23 cellular contexts compared by ENCODE assay signal in the genomic region with DNA sequence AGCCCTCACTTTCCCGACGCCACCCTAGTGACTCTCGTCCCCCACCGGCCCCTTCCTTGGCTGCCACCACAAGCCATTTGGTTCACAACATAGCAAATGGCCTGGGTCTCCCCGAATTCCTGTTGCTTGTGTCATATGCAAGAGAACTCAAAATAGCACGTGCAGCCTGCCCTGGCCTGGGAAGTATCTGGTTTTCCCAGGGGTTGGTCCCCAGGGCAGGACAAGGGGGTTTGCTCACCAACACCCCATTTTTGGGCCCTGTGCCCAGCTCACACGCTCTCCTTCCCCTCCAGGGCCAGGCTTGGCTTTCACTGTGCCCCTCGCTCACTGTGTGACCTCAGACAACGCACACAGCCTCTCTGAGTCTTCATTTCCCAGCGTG. TPM values are rescaled to one million over a fixed set of nuclear protein-coding genes. Genes with fewer than 3 reads are reported as not detected.
DNase-seq lines count a peak whose midpoint lies in the region; ATAC-seq and TF ChIP-seq lines count a peak whose summit lies in the region.
"Had no signal": no experiment of that assay in that cellular context is flagged by ENCODE, and none has a peak within 500 bp of the region (broad histone marks: within the 10 kb centered on the region; RNA-seq: fewer than 3 reads in every experiment).

No MANE protein-coding gene starts in this region.

- H3K36me3 ChIP-seq in Peyer's patch: no peaks in the 10 kb centered on the region
- no peaks in the 10 kb centered on the region for H3K36me3 ChIP-seq in thyroid gland
- no peaks in the 10 kb centered on the region for H3K36me3 ChIP-seq in smooth muscle cell (ENCODE audit: low read depth)
- H3K36me3 ChIP-seq: BE2C, brain microvascular endothelial cell, gastrocnemius medialis, HAP-1 had no signal

- ATAC-seq in GM18909 (IDR thresholded peaks at IDR 0.05; ENCODE audit: poor library complexity, unreplicated experiment) (no peak), GM18868 (IDR thresholded peaks at IDR 0.05; ENCODE audit: unreplicated experiment) (no peak)
- ATAC-seq: gastrocnemius medialis had no signal

- H4K20me1 ChIP-seq in smooth muscle cell (ENCODE audit: low read depth): no peaks in the 10 kb centered on the region

- TF ChIP-seq CTCF in Peyer's patch (IDR thresholded peaks at IDR 0.05) (no peak), foreskin fibroblast (IDR thresholded peaks at IDR 0.05; ENCODE audit: low read depth, low read length) (no peak), nephron (IDR thresholded peaks at IDR 0.05; ENCODE audit: unreplicated experiment in 3 of 3) (no peak), thyroid gland (IDR thresholded peaks at IDR 0.05) (no peak), smooth muscle cell (IDR thresholded peaks at IDR 0.05; ENCODE audit: borderline replicate concordance, insufficient read depth, poor library complexity, severe bottlenecking) (no peak)

- H3K4me1 Mint-ChIP-seq in nephron: peaks cover 19% of the 10 kb centered on the region
- H3K4me1 Mint-ChIP-seq: immature natural killer cell had no signal

- no peaks in the 10 kb centered on the region for H3K79me2 ChIP-seq in smooth muscle cell (ENCODE audit: low read depth)

- 60 to 70% methylated on average over 10 of the region's 10 CpGs for WGBS in thyroid gland, 2 donors
- WGBS in smooth muscle cell (ENCODE audit: low lambda C conversion rate): 93% methylated on average over 10 of the region's 10 CpGs

- H3K4me1 ChIP-seq in Peyer's patch: no peaks in the 10 kb centered on the region
- H3K4me1 ChIP-seq in thyroid gland: peaks cover 3 to 17% of the 10 kb centered on the region in 2 donors
- no peaks in the 10 kb centered on the region for H3K4me1 ChIP-seq in smooth muscle cell (ENCODE audit: low read depth)
- H3K4me1 ChIP-seq: gastrocnemius medialis had no signal

- no peak for DNase-seq in Peyer's patch
- DNase-seq in foreskin fibroblast: peak; percentile 28 to 58
- no peak for DNase-seq in thyroid gland
- no peak for DNase-seq in NCI-H146 (lab: John Stamatoyannopoulos, UW)
- DNase-seq in smooth muscle cell (lab: John Stamatoyannopoulos, UW; ENCODE audit: unreplicated experiment): no peak
- DNase-seq: activated B cell treated with CpG ODN at 0.5 μM for 24 hours; activated naive CD4-positive, alpha-beta T cell; BE2C; brain microvascular endothelial cell; DMS153; effector CD8-positive, alpha-beta T cell; gastrocnemius medialis; immature natural killer cell; midbrain; NCI-H1048; NCI-H2107 had no signal

- peak overlapping the region; percentile 10 to 74 (median 52) for H3K27ac ChIP-seq in Peyer's patch
- peak overlapping the region in 2 of 3 donors; percentile 53 to 57 for H3K27ac ChIP-seq in thyroid gland
- H3K27ac ChIP-seq in smooth muscle cell (ENCODE audit: low read depth): no peak overlapping the region
- H3K27ac ChIP-seq: brain microvascular endothelial cell, RWPE1 had no signal

- TF ChIP-seq POLR2A in Peyer's patch (IDR thresholded peaks at IDR 0.05) (no peak), thyroid gland (IDR thresholded peaks at IDR 0.05) (no peak)

- H3K27me3 ChIP-seq in Peyer's patch: no peaks in the 10 kb centered on the region
- H3K27me3 ChIP-seq in thyroid gland: no peaks in the 10 kb centered on the region
- H3K27me3 ChIP-seq in smooth muscle cell (ENCODE audit: low read depth): no peaks in the 10 kb centered on the region
- H3K27me3 ChIP-seq: BE2C had no signal

- peak overlapping the region; percentile 34 to 62 (median 35) for H3K27ac Mint-ChIP-seq in nephron
- H3K27ac Mint-ChIP-seq: activated B cell treated with CpG ODN at 0.5 μM for 24 hours, immature natural killer cell had no signal

- no peaks in the 10 kb centered on the region for H3K27me3 Mint-ChIP-seq in nephron (ENCODE audit: low read depth)

- no peak overlapping the region for H3K9ac ChIP-seq in smooth muscle cell (ENCODE audit: low read depth)

- H3K9me3 ChIP-seq in Peyer's patch (no peaks in the 10 kb centered on the region), thyroid gland (no peaks in the 10 kb centered on the region), smooth muscle cell (replicated peaks; ENCODE audit: low read depth) (no peaks in the 10 kb centered on the region)
- H3K9me3 ChIP-seq: BE2C, gastrocnemius medialis, HAP-1 had no signal

- no peak overlapping the region for H3K4me2 ChIP-seq in smooth muscle cell

- intact Hi-C loops in thyroid gland (cut with DNase I): no loop called here

- H3K9me3 Mint-ChIP-seq in nephron: no peaks in the 10 kb centered on the region
- H3K9me3 Mint-ChIP-seq: activated B cell treated with CpG ODN at 0.5 μM for 24 hours, immature natural killer cell had no signal

- no peaks in the 10 kb centered on the region for H3K36me3 Mint-ChIP-seq in nephron (ENCODE audit: low read depth)
- H3K36me3 Mint-ChIP-seq: immature natural killer cell had no signal

- no peak overlapping the region for H3K4me3 ChIP-seq in Peyer's patch
- no peak overlapping the region for H3K4me3 ChIP-seq in foreskin fibroblast (ENCODE audit: low read depth in 1 of 2, low read length in 2 of 2)
- no peak overlapping the region for H3K4me3 ChIP-seq in thyroid gland (replicated peaks in 1 of 3)
- no peak overlapping the region for H3K4me3 ChIP-seq in smooth muscle cell
- H3K4me3 ChIP-seq: gastrocnemius medialis, HAP-1 had no signal

- no peaks in the 10 kb centered on the region for H3F3A ChIP-seq in smooth muscle cell (ENCODE audit: low read depth)

- H2AFZ ChIP-seq in smooth muscle cell (ENCODE audit: low read depth): no peak overlapping the region

- no peak overlapping the region for H3K4me3 Mint-ChIP-seq in nephron
- H3K4me3 Mint-ChIP-seq: activated B cell treated with CpG ODN at 0.5 μM for 24 hours, immature natural killer cell had no signal

RNA-seq across cellular contexts. Expression of a gene that starts 12.8 kb away (rescaled TPM):
- total RNA-seq in Peyer's patch: 10 to 100 TPM; 22.4 to 42.5 (median 33.0) TPM
- 10 to 100 TPM; 10.5 to 30.4 (median 13.7) TPM for total RNA-seq in thyroid gland
- total RNA-seq in smooth muscle cell: 5.9 and 7.4 TPM in 2 replicates
- 10.5 and 13.6 TPM in 2 replicates for polyA plus RNA-seq in smooth muscle cell

RNA-seq across cellular contexts. Expression of a gene that starts 22.9 kb away (rescaled TPM):
- total RNA-seq in Peyer's patch: 10 to 100 TPM in 1 of 4 donors, 1 to 10 TPM in 3; 4.2 to 21.9 (median 5.2) TPM
- total RNA-seq in thyroid gland: 1 to 10 TPM; 5.0 to 7.6 (median 6.6) TPM
- 6.7 and 6.8 TPM in 2 replicates for total RNA-seq in smooth muscle cell
- 17.2 and 20.1 TPM in 2 replicates for polyA plus RNA-seq in smooth muscle cell
- total RNA-seq: activated B cell treated with CpG ODN at 0.5 μM for 24 hours; pulmonary artery endothelial cell; T-helper 1 cell treated with Interleukin-12 subunit alpha and Interleukin-12 subunit beta and Interleukin-4 antibody, amounts not matched to agents 30 ng/mL and 1 ng/mL, for 36 hours had no signal
- polyA plus RNA-seq: immature natural killer cell had no signal

RNA-seq across cellular contexts. Expression of a gene that starts 55.2 kb away (rescaled TPM):
- total RNA-seq in Peyer's patch (not detected), thyroid gland (not detected), smooth muscle cell (not detected in 2 replicates)
- 0.25 TPM in 1 of 2 replicates, not detected in the other for polyA plus RNA-seq in smooth muscle cell
- total RNA-seq: activated B cell treated with CpG ODN at 0.5 μM for 24 hours; gastrocnemius medialis; pulmonary artery endothelial cell; T-helper 1 cell treated with Interleukin-12 subunit alpha and Interleukin-12 subunit beta and Interleukin-4 antibody, amounts not matched to agents 30 ng/mL and 1 ng/mL, for 36 hours had no signal
- polyA plus RNA-seq: immature natural killer cell had no signal

Comparison
In these comparisons a context has a peak if more than half of its experiments do, and no peak if none do; other contexts are left out.
1. DNase-seq: peak in foreskin fibroblast (2 of 2); none in Peyer's patch (0 of 3), thyroid gland (0 of 2), NCI-H146 (single experiment) and smooth muscle cell (single experiment).